Comparison of ENCODE assay signal across 27 cellular contexts in genomic region chr15:63663906-63664305, GRCh38.
"Had no signal": no experiment of that assay in that cellular context is flagged by ENCODE, and none has a peak within 500 bp of the region (broad histone marks: within the 10 kb centered on the region; RNA-seq: fewer than 3 reads in every experiment).

No MANE protein-coding gene starts in this region.

- H3K4me3 ChIP-seq: colonic mucosa, dorsolateral prefrontal cortex, gastrocnemius medialis, thyroid gland, upper lobe of right lung had no signal

- H3K27ac ChIP-seq: brain microvascular endothelial cell, colonic mucosa, dorsolateral prefrontal cortex, parathyroid adenoma, thyroid gland, upper lobe of right lung had no signal

- H3K4me1 ChIP-seq: colonic mucosa, gastrocnemius medialis, parathyroid adenoma, upper lobe of right lung had no signal

- H3K4me1 Mint-ChIP-seq: nephron progenitor cell had no signal

- H3K4me3 Mint-ChIP-seq: activated B cell treated with CpG ODN at 0.5 μM for 24 hours; activated CD4-positive, alpha-beta T cell treated with anti-CD3 and anti-CD28 coated beads for 36 hours; activated T-cell treated with anti-CD3 and anti-CD28 coated beads, Interleukin-2, amount 50 U/mL, for 4 hours; central memory CD8-positive, alpha-beta T cell; effector memory CD8-positive, alpha-beta T cell; nephron progenitor cell; stimulated activated naive CD8-positive, alpha-beta T cell treated with anti-CD3 and anti-CD28 coated beads, Interleukin-15, Interleukin-2, amounts not matched to agents 100 ng/mL and 50 ng/mL, for 24 hours had no signal

- ATAC-seq: activated CD4-positive, alpha-beta T cell treated with anti-CD3 and anti-CD28 coated beads for 36 hours; activated T-cell treated with anti-CD3 and anti-CD28 coated beads, Interleukin-2, amount 50 U/mL, for 4 hours; effector memory CD8-positive, alpha-beta T cell; esophagus mucosa; gastrocnemius medialis; right cardiac atrium; upper lobe of right lung had no signal

- DNase-seq: activated B cell treated with CpG ODN at 0.5 μM for 24 hours; activated CD4-positive, alpha-beta T cell treated with anti-CD3 and anti-CD28 coated beads for 36 hours; activated CD4-positive, alpha-beta T cell treated with anti-CD3 and anti-CD28 coated beads, Interleukin-2, amount 50 U/mL, for 4 hours; activated CD8-positive, alpha-beta memory T cell treated with anti-CD3 and anti-CD28 coated beads for 24 hours; activated CD8-positive, alpha-beta memory T cell treated with anti-CD3 and anti-CD28 coated beads, Interleukin-2, amount 50 U/mL, for 4 hours; activated naive CD4-positive, alpha-beta T cell treated with Interleukin-2 at 50 U/mL for 16 hours; activated T-cell treated with anti-CD3 and anti-CD28 coated beads, Interleukin-2, amount 50 U/mL, for 4 hours; aorta; brain microvascular endothelial cell; colonic mucosa; dorsolateral prefrontal cortex; effector memory CD8-positive, alpha-beta T cell; gastrocnemius medialis; hippocampal formation; mesenchymal stem cell; nephron progenitor cell; right cardiac atrium; stimulated activated CD4-positive, alpha-beta T cell treated with anti-CD3 and anti-CD28 coated beads, Interleukin-4, amount 100 ng/mL, for 4 hours; T-helper 1 cell; T1000; thyroid gland; upper lobe of right lung had no signal

- H3K9me3 ChIP-seq: colonic mucosa, gastrocnemius medialis, thyroid gland, upper lobe of right lung had no signal

- H3K27ac Mint-ChIP-seq: activated B cell treated with CpG ODN at 0.5 μM for 24 hours; activated CD4-positive, alpha-beta T cell treated with anti-CD3 and anti-CD28 coated beads for 36 hours; effector memory CD8-positive, alpha-beta T cell; nephron progenitor cell; stimulated activated naive CD8-positive, alpha-beta T cell treated with anti-CD3 and anti-CD28 coated beads, Interleukin-15, Interleukin-2, amounts not matched to agents 100 ng/mL and 50 ng/mL, for 24 hours had no signal

- H3K27me3 Mint-ChIP-seq: activated B cell treated with CpG ODN at 0.5 μM for 24 hours; activated CD4-positive, alpha-beta T cell treated with anti-CD3 and anti-CD28 coated beads for 36 hours; central memory CD8-positive, alpha-beta T cell; effector memory CD8-positive, alpha-beta T cell; stimulated activated naive CD8-positive, alpha-beta T cell treated with anti-CD3 and anti-CD28 coated beads, Interleukin-15, Interleukin-2, amounts not matched to agents 100 ng/mL and 50 ng/mL, for 24 hours had no signal

- H3K9me3 Mint-ChIP-seq: activated B cell treated with CpG ODN at 0.5 μM for 24 hours; activated T-cell treated with anti-CD3 and anti-CD28 coated beads, Interleukin-2, amount 50 U/mL, for 4 hours; central memory CD8-positive, alpha-beta T cell; effector memory CD8-positive, alpha-beta T cell; nephron progenitor cell; stimulated activated naive CD8-positive, alpha-beta T cell treated with anti-CD3 and anti-CD28 coated beads, Interleukin-15, Interleukin-2, amounts not matched to agents 100 ng/mL and 50 ng/mL, for 24 hours had no signal

- H3K27me3 ChIP-seq: brain microvascular endothelial cell, colonic mucosa, dorsolateral prefrontal cortex, gastrocnemius medialis, thyroid gland, upper lobe of right lung had no signal

- FAIRE-seq: endothelial cell of umbilical vein had no signal

- H3K9ac ChIP-seq: parathyroid adenoma had no signal
